11 cellular contexts compared by ENCODE assay signal in genomic region chr12:45354399-45354798, GRCh38.
DNase-seq lines count a peak whose midpoint lies in the region; ATAC-seq and TF ChIP-seq lines count a peak whose summit lies in the region.
"Had no signal": no experiment of that assay in that cellular context is flagged by ENCODE, and none has a peak within 500 bp of the region (broad histone marks: within the 10 kb centered on the region; RNA-seq: fewer than 3 reads in every experiment).

No MANE protein-coding gene starts in this region.

- H3K27me3 ChIP-seq in hepatocyte (no peaks in the 10 kb centered on the region), tibial artery (no peaks in the 10 kb centered on the region)
- H3K27me3 ChIP-seq: transverse colon had no signal

- H3K9me2 ChIP-seq in hepatocyte (replicated peaks; ENCODE audit: insufficient read depth) = no peaks in the 10 kb centered on the region

- TF ChIP-seq CTCF in hepatocyte (IDR thresholded peaks at IDR 0.05; ENCODE audit: poor library complexity) (no peak), tibial artery (IDR thresholded peaks at IDR 0.05) (no peak)

- peak; percentile 82 for ATAC-seq in GM18505 (IDR thresholded peaks at IDR 0.05; ENCODE audit: unreplicated experiment)
- peak; percentile 98 for ATAC-seq in GM19463 (IDR thresholded peaks at IDR 0.05; ENCODE audit: unreplicated experiment)
- peak; percentile 96 for ATAC-seq in HG03108 (IDR thresholded peaks at IDR 0.05; ENCODE audit: unreplicated experiment)
- ATAC-seq in HG03045 (IDR thresholded peaks at IDR 0.05; ENCODE audit: unreplicated experiment) = no peak
- no peak for ATAC-seq in HG03039 (IDR thresholded peaks at IDR 0.05; ENCODE audit: unreplicated experiment)

- no peaks in the 10 kb centered on the region for H3K79me2 ChIP-seq in hepatocyte

- intact Hi-C loops in tibial artery (cut with DNase I; ENCODE audit: low total_unique reads) = no loop called here

- peak overlapping the region; percentile 50 for H3K4me2 ChIP-seq in hepatocyte

- H3K36me3 ChIP-seq in hepatocyte (replicated peaks; ENCODE audit: insufficient read depth, low read depth) = no peaks in the 10 kb centered on the region
- H3K36me3 ChIP-seq in tibial artery = peaks cover 4 to 24% (median 14%) of the 10 kb centered on the region in 3 donors
- H3K36me3 ChIP-seq: transverse colon had no signal

- TF ChIP-seq POLR2A in GM18505 (IDR thresholded peaks at IDR 0.05; ENCODE audit: borderline replicate concordance, extremely low read depth, insufficient read depth, insufficient read length) = no peak

- no peak overlapping the region for H3K4me3 ChIP-seq in hepatocyte
- no peak overlapping the region for H3K4me3 ChIP-seq in tibial artery
- H3K4me3 ChIP-seq: transverse colon had no signal

- H3K9me3 ChIP-seq in hepatocyte (ENCODE audit: low read depth) = no peaks in the 10 kb centered on the region
- no peaks in the 10 kb centered on the region for H3K9me3 ChIP-seq in tibial artery
- H3K9me3 ChIP-seq: transverse colon had no signal

- no peak overlapping the region for H2AFZ ChIP-seq in hepatocyte

- peak overlapping the region; percentile 84 for H3K27ac ChIP-seq in hepatocyte
- peak overlapping the region in 1 of 2 donors; percentile 1 for H3K27ac ChIP-seq in tibial artery
- H3K27ac ChIP-seq: transverse colon had no signal

- DNase-seq in hepatocyte (ENCODE audit: low spot score) (peak; percentile 45), tibial artery (no peak)
- DNase-seq in activated CD4-positive, alpha-beta T cell treated with anti-CD3 and anti-CD28 coated beads for 1 hour = no peak
- DNase-seq: effector CD4-positive, alpha-beta T cell; GF-D8; transverse colon had no signal

- peaks cover 41% of the 10 kb centered on the region for H3K4me1 ChIP-seq in hepatocyte (ENCODE audit: insufficient read depth)
- H3K4me1 ChIP-seq in tibial artery = peaks cover 0 to 50% (median 31%) of the 10 kb centered on the region in 4 donors

- H4K20me1 ChIP-seq in hepatocyte (ENCODE audit: insufficient read depth, poor library complexity, severe bottlenecking) = no peaks in the 10 kb centered on the region

Comparison
In these comparisons a context has a peak if more than half of its experiments do, and no peak if none do; other contexts are left out.
1. ATAC-seq: peak in GM18505 (single experiment), GM19463 (single experiment) and HG03108 (single experiment); none in HG03045 (single experiment) and HG03039 (single experiment).